ENCODE assay signal across 24 cellular contexts in the genomic region with DNA sequence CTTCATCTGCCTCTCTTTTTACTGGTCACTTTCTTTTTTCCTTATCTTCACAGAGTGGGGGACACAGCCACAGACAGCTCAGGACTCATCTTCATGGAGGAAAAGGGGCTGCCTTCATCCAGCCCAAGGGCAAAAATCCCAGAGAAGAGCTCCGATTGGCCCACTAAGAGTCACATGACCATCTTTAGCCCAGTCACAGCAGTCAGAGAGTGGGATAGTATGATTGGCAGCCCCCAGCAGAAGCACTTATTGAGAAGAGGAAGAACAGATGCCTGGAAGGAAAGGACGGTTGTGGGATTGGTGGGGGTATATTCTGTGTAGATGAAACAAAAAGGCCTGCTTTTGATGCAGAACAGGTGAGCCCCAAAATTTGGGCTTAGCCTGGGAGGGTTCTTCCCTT.
"Had no signal": no experiment of that assay in that cellular context is flagged by ENCODE, and none has a peak within 500 bp of the region (broad histone marks: within the 10 kb centered on the region; RNA-seq: fewer than 3 reads in every experiment).

No MANE protein-coding gene starts in this region.

- H3K27me3 ChIP-seq: esophagus squamous epithelium, neutrophil, ovary, testis, transverse colon had no signal

- H3K36me3 ChIP-seq: esophagus squamous epithelium, neutrophil, ovary, prostate gland, transverse colon had no signal

- H3K27ac ChIP-seq: epithelial cell of prostate, esophagus squamous epithelium, neutrophil, ovary, prostate gland, testis, transverse colon had no signal

- DNase-seq: activated CD4-positive, alpha-beta T cell treated with anti-CD3 and anti-CD28 coated beads for 48 hours; activated CD4-positive, alpha-beta T cell treated with anti-CD3 and anti-CD28 coated beads, Interleukin-2, amount 50 U/mL, for 48 hours; activated CD8-positive, alpha-beta memory T cell treated with anti-CD3 and anti-CD28 coated beads for 24 hours; activated gamma-delta T cell; activated naive CD4-positive, alpha-beta T cell treated with anti-CD3 and anti-CD28 coated beads, Interleukin-2, amount 50 U/mL, for 16 hours; amniotic stem cell; central memory CD4-positive, alpha-beta T cell; effector CD8-positive, alpha-beta T cell; esophagus squamous epithelium; left ventricle myocardium superior; ovary; retina; stimulated activated CD4-positive, alpha-beta T cell treated with anti-CD3 and anti-CD28 coated beads, Interleukin-12 subunit alpha, Interleukin-12 subunit beta, amount 100 ng/mL, for 4 hours; stimulated activated CD4-positive, alpha-beta T cell treated with anti-CD3 and anti-CD28 coated beads, Interleukin-4, amount 100 ng/mL, for 1 hour; stimulated activated naive CD8-positive, alpha-beta T cell treated with anti-CD3 and anti-CD28 coated beads, Interleukin-15, Interleukin-2, amounts not matched to agents 100 U/mL and 50 U/mL, for 24 hours; T-helper 2 cell; testis; transverse colon had no signal

- H3K9me3 ChIP-seq: esophagus squamous epithelium, neutrophil, ovary, prostate gland, testis, transverse colon had no signal

- H3K4me3 ChIP-seq: esophagus squamous epithelium, ovary, prostate gland, skin epidermis, testis, transverse colon had no signal

- ATAC-seq: activated CD4-positive, CD25-positive, alpha-beta regulatory T cell treated with anti-CD3 and anti-CD28 coated beads, Interleukin-2, amount 50 U/mL, for 24 hours; left ventricle myocardium superior; sciatic nerve; stimulated activated naive CD8-positive, alpha-beta T cell treated with anti-CD3 and anti-CD28 coated beads, Interleukin-15, Interleukin-2, amounts not matched to agents 100 U/mL and 50 U/mL, for 24 hours had no signal

- H3K4me1 ChIP-seq: prostate gland had no signal
